In genomic region chr3:9500108-9501050, GRCh38 we compare ENCODE assay signal across 8 cellular contexts. TPM values are rescaled to one million over a fixed set of nuclear protein-coding genes. Genes with fewer than 3 reads are reported as not detected.
DNase-seq lines count a peak whose midpoint lies in the region; ATAC-seq lines count a peak whose summit lies in the region.

No MANE protein-coding gene starts in this region.

- no peak for ATAC-seq in HG03196 (IDR thresholded peaks at IDR 0.05; ENCODE audit: unreplicated experiment)

- DNase-seq in DMS 273 (lab: John Stamatoyannopoulos, UW; ENCODE audit: unreplicated experiment): peak; percentile 84
- no peak for DNase-seq in DMS 273 treated with DMSO at 0.1 percent for 48 hours (lab: John Stamatoyannopoulos, UW)
- DNase-seq in Kasumi-1 (lab: John Stamatoyannopoulos, UW): peak; percentile 45 to 51
- peak; percentile 33 to 62 for DNase-seq in activated CD4-positive, alpha-beta T cell treated with anti-CD3 and anti-CD28 coated beads for 24 hours (ENCODE audit: low read depth in 2 of 2)
- DNase-seq in dermis microvascular lymphatic vessel endothelial cell (ENCODE audit: low read depth in 2 of 2): peak; percentile 20 to 70
- peak; percentile 74 to 78 for DNase-seq in lung microvascular endothelial cell (ENCODE audit: low read depth in 2 of 2)
- peak; percentile 6 to 30 for DNase-seq in stimulated activated CD8-positive, alpha-beta memory T cell treated with anti-CD3 and anti-CD28 coated beads, Interleukin-7, amount 100 ng/mL, for 1 hour (ENCODE audit: low read depth in 2 of 2)

RNA-seq across cellular contexts. Expression of gene LHFPL4, which starts 53.2 kb away (rescaled TPM):
- total RNA-seq in dermis microvascular lymphatic vessel endothelial cell (under 0.01 TPM in 2 replicates), lung microvascular endothelial cell (under 0.01 TPM in 2 replicates)
